Comparison of ENCODE assay signal across 1 cellular context in genomic region chr19:3649888-3650287, GRCh38.
TF ChIP-seq lines count a peak whose summit lies in the region.

No MANE protein-coding gene starts in this region.

TF ChIP-seq in K562, 482 proteins besides CTCF, POLR2A, EP300 and RAD21:
- TF ChIP-seq POLR2G (IDR thresholded peaks at IDR 0.05; ENCODE audit: low read depth, low read length) (peak; percentile 53), SRSF7 (optimal IDR thresholded peaks at IDR 0.05; ENCODE audit: low read depth, low read length) (no peak), ZBTB33 (CRISPR knock-in tag; IDR thresholded peaks at IDR 0.05) (peak; percentile 70; the same call in 1 of the 2 replicates)
TF ChIP-seq in K562: peak in this region for 2.
